8 cellular contexts compared by ENCODE assay signal in genomic region chr14:61321385-61322010, GRCh38. TPM values are rescaled to one million over a fixed set of nuclear protein-coding genes. Genes with fewer than 3 reads are reported as not detected.
A peak's percentile ranks its signal among the peaks of the same experiment; 100 is the strongest.
DNase-seq lines count a peak whose midpoint lies in the region; ATAC-seq and TF ChIP-seq lines count a peak whose summit lies in the region.

Gene PRKCH, plus strand, starts transcription at chr14:61321579. Its CDS starts 523 bp downstream, at chr14:61322102.

- no peak for DNase-seq in SK-N-MC (ENCODE audit: low read depth, low spot score)
- peak; percentile 94 for DNase-seq in activated naive CD4-positive, alpha-beta T cell treated with anti-CD3 and anti-CD28 coated beads, Interleukin-2, amount 10 ng/mL, durations not matched to agents 7 days and 5 days
- peak; percentile 50 for DNase-seq in glutamatergic neuron
- peak; percentile 87 to 88 for DNase-seq in trophoblast cell
- peak in 1 of 2 donors; percentile 47 for DNase-seq in tibial nerve (ENCODE audit: low spot score in 2 of 2)

- no peaks in the 10 kb centered on the region for H3K27me3 Mint-ChIP-seq in activated naive CD4-positive, alpha-beta T cell treated with anti-CD3 and anti-CD28 coated beads, Interleukin-2, amount 10 ng/mL, durations not matched to agents 7 days and 5 days
- H3K27me3 Mint-ChIP-seq in glutamatergic neuron (ENCODE audit: unreplicated experiment), result peaks cover 9% of the 10 kb centered on the region

- H3K9ac ChIP-seq in HUES48 (ENCODE audit: low read depth, low read length) (peak within 1 kb of the TSS; percentile 19; the same call in 1 of the 2 replicates), SK-N-MC (ENCODE audit: insufficient read length) (no peak within 1 kb of the TSS), trophoblast cell (ENCODE audit: low read length) (peak within 1 kb of the TSS; percentile 67)

- H4K91ac ChIP-seq in trophoblast cell (ENCODE audit: low read depth, low read length), result peak within 1 kb of the TSS; percentile 85

- H3K27me3 ChIP-seq in HUES48 (ENCODE audit: control insufficient read depth, insufficient read depth, low read length), result peaks cover 41% of the 10 kb centered on the region
- no peaks in the 10 kb centered on the region for H3K27me3 ChIP-seq in trophoblast cell (ENCODE audit: insufficient read depth, low read length)
- peaks cover 0 to 20% of the 10 kb centered on the region in 2 donors for H3K27me3 ChIP-seq in tibial nerve

- H3K4me3 ChIP-seq in HUES48 (ENCODE audit: low read depth, low read length) (peak within 1 kb of the TSS; percentile 72), SK-N-MC (peak within 1 kb of the TSS; percentile 78), trophoblast cell (ENCODE audit: low read depth, low read length) (peak within 1 kb of the TSS; percentile 80), tibial nerve (peak within 1 kb of the TSS; percentile 49 to 65 (median 60))

- peaks cover 2% of the 10 kb centered on the region for H3K9me3 Mint-ChIP-seq in activated naive CD4-positive, alpha-beta T cell treated with anti-CD3 and anti-CD28 coated beads, Interleukin-2, amount 10 ng/mL, durations not matched to agents 7 days and 5 days
- peaks cover 3% of the 10 kb centered on the region for H3K9me3 Mint-ChIP-seq in glutamatergic neuron (ENCODE audit: unreplicated experiment)

- H3K79me2 ChIP-seq in trophoblast cell (ENCODE audit: control insufficient read depth, insufficient read depth, low read length, poor library complexity), result peaks cover 21% of the 10 kb centered on the region

- peak within 1 kb of the TSS; percentile 61 for H2BK120ac ChIP-seq in trophoblast cell (ENCODE audit: insufficient read depth, low read length, poor library complexity)

- peaks cover 37% of the 10 kb centered on the region for H3K36me3 Mint-ChIP-seq in activated naive CD4-positive, alpha-beta T cell treated with anti-CD3 and anti-CD28 coated beads, Interleukin-2, amount 10 ng/mL, durations not matched to agents 7 days and 5 days
- H3K36me3 Mint-ChIP-seq in glutamatergic neuron (ENCODE audit: unreplicated experiment), result no peaks in the 10 kb centered on the region

- H3K36me3 ChIP-seq in HUES48 (ENCODE audit: control insufficient read depth, insufficient read depth, low read length) (no peaks in the 10 kb centered on the region), SK-N-MC (ENCODE audit: insufficient read depth, low read length) (no peaks in the 10 kb centered on the region), trophoblast cell (ENCODE audit: control insufficient read depth in 1 of 2, insufficient read depth in 2 of 2, low read length in 2 of 2) (no peaks in the 10 kb centered on the region), tibial nerve (no peaks in the 10 kb centered on the region)

- TF ChIP-seq EP300 in tibial nerve (IDR thresholded peaks at IDR 0.05), result no peak

- H3K4ac ChIP-seq in trophoblast cell (ENCODE audit: low read depth, low read length), result peak within 1 kb of the TSS; percentile 90

- H3K27ac ChIP-seq in 22Rv1 (peak within 1 kb of the TSS; percentile 33; the same call in 1 of the 2 replicates), HUES48 (ENCODE audit: low read depth, low read length) (no peak within 1 kb of the TSS), SK-N-MC (no peak within 1 kb of the TSS), trophoblast cell (ENCODE audit: low read depth, low read length) (peak within 1 kb of the TSS; percentile 73), tibial nerve (peak within 1 kb of the TSS; percentile 60 to 85 (median 72))

- peak within 1 kb of the TSS; percentile 84 for H2BK5ac ChIP-seq in trophoblast cell (ENCODE audit: low read depth, low read length, poor library complexity)

- TF ChIP-seq CTCF in 22Rv1 (IDR thresholded peaks at IDR 0.05) (peak; percentile 59), glutamatergic neuron (IDR thresholded peaks at IDR 0.05; ENCODE audit: partially characterized antibody, unreplicated experiment) (no peak), tibial nerve (IDR thresholded peaks at IDR 0.05) (peak in 1 of 5 experiments; percentile 8)

- peak within 1 kb of the TSS; percentile 98 for H2AK5ac ChIP-seq in trophoblast cell (ENCODE audit: low read length)

- peaks cover 9% of the 10 kb centered on the region for H3K4me1 ChIP-seq in HUES48 (ENCODE audit: control insufficient read depth, insufficient read depth, low read length)
- H3K4me1 ChIP-seq in trophoblast cell (ENCODE audit: control insufficient read depth in 1 of 2, insufficient read depth in 2 of 2, low read length in 2 of 2), result peaks cover 8 to 14% of the 10 kb centered on the region in 2 experiments
- H3K4me1 ChIP-seq in tibial nerve, result peaks cover 0 to 23% (median 3%) of the 10 kb centered on the region in 4 donors

- H3K4me2 ChIP-seq in trophoblast cell (ENCODE audit: low read length), result peak within 1 kb of the TSS; percentile 89

- TF ChIP-seq POLR2A in tibial nerve (IDR thresholded peaks at IDR 0.05), result peak in 1 of 2 donors; percentile 26

- CTCF ChIA-PET in activated naive CD4-positive, alpha-beta T cell treated with anti-CD3 and anti-CD28 coated beads, Interleukin-2, amount 10 ng/mL, durations not matched to agents 7 days and 5 days (lab: Charles Lee), result interaction anchor here (0.8 to 3.8 kb wide), 8 partner anchors 9 to 181 kb away, joined by 3 to 14 read pairs (median 4); no protein-coding TSS in a partner anchor

- H3K4me1 Mint-ChIP-seq in activated naive CD4-positive, alpha-beta T cell treated with anti-CD3 and anti-CD28 coated beads, Interleukin-2, amount 10 ng/mL, durations not matched to agents 7 days and 5 days, result peaks cover 27% of the 10 kb centered on the region
- H3K4me1 Mint-ChIP-seq in glutamatergic neuron (ENCODE audit: low read depth, unreplicated experiment), result peaks cover 2% of the 10 kb centered on the region

- peaks cover 24% of the 10 kb centered on the region for H3K79me1 ChIP-seq in trophoblast cell (ENCODE audit: low read length)

- peaks cover 7% of the 10 kb centered on the region; the same call in 1 of the 2 replicates for H3K9me3 ChIP-seq in HUES48 (ENCODE audit: control insufficient read depth, insufficient read depth, low read length)
- H3K9me3 ChIP-seq in SK-N-MC (ENCODE audit: low read depth, low read length), result no peaks in the 10 kb centered on the region
- H3K9me3 ChIP-seq in trophoblast cell (ENCODE audit: insufficient read depth, low read depth, low read length), result no peaks in the 10 kb centered on the region
- peaks cover 0 to 6% (median 0%) of the 10 kb centered on the region in 4 donors for H3K9me3 ChIP-seq in tibial nerve

- H4K12ac ChIP-seq in trophoblast cell (ENCODE audit: low read depth, low read length), result peak within 1 kb of the TSS; percentile 37

- peak; percentile 66 for ATAC-seq in GM18907 (IDR thresholded peaks at IDR 0.05; ENCODE audit: unreplicated experiment)

- H2BK12ac ChIP-seq in trophoblast cell (ENCODE audit: low read length), result peak within 1 kb of the TSS; percentile 73

- H3K4me3 Mint-ChIP-seq in activated naive CD4-positive, alpha-beta T cell treated with anti-CD3 and anti-CD28 coated beads, Interleukin-2, amount 10 ng/mL, durations not matched to agents 7 days and 5 days, result peak within 1 kb of the TSS; percentile 87
- H3K4me3 Mint-ChIP-seq in glutamatergic neuron (ENCODE audit: unreplicated experiment), result peak within 1 kb of the TSS; percentile 74

- peak within 1 kb of the TSS; percentile 83 for H4K8ac ChIP-seq in trophoblast cell (ENCODE audit: low read depth, low read length)

- WGBS in trophoblast cell (ENCODE audit: extremely low coverage, insufficient coverage, insufficient read length), result no CpG with 5 or more reads among the region's 66 CpGs
- 1% methylated on average over 38 to 64 of the region's 66 CpGs for WGBS in tibial nerve, 2 donors

- peak within 1 kb of the TSS; percentile 97 for H3K14ac ChIP-seq in trophoblast cell (ENCODE audit: low read length)

- H3K23ac ChIP-seq in trophoblast cell (ENCODE audit: low read length), result no peak within 1 kb of the TSS

- peak within 1 kb of the TSS; percentile 92 for H3K18ac ChIP-seq in trophoblast cell (ENCODE audit: low read length)

- H2AFZ ChIP-seq in trophoblast cell (ENCODE audit: insufficient read depth, low read length, poor library complexity), result peak within 1 kb of the TSS; percentile 72

- peak within 1 kb of the TSS; percentile 89 for H3K27ac Mint-ChIP-seq in activated naive CD4-positive, alpha-beta T cell treated with anti-CD3 and anti-CD28 coated beads, Interleukin-2, amount 10 ng/mL, durations not matched to agents 7 days and 5 days
- H3K27ac Mint-ChIP-seq in glutamatergic neuron (ENCODE audit: unreplicated experiment), result no peak within 1 kb of the TSS

RNA-seq across cellular contexts. Expression of gene PRKCH, which starts in this region (rescaled TPM):
- total RNA-seq in glutamatergic neuron (ENCODE audit: unreplicated experiment) (0.54 TPM), tibial nerve (10 to 100 TPM; 26.4 to 33.9 (median 29.2) TPM)
- polyA plus RNA-seq in trophoblast cell (2013), result 145 and 158 TPM in 2 replicates

Comparison
In these comparisons a context has a peak if more than half of its experiments do, and no peak if none do; other contexts are left out.
1. RNA of gene PRKCH (total RNA-seq): 26.4 to 33.9 TPM in tibial nerve; 0.54 TPM in glutamatergic neuron (single experiment); every median in the first group is over 10 times any median in the second.
2. Peak in DNase-seq in glutamatergic neuron; RNA of the gene not detected or under 1 TPM.
3. H3K27ac ChIP-seq: peak in 22Rv1 (single experiment), trophoblast cell (single experiment) and tibial nerve (4 of 4); none in HUES48 (single experiment) and SK-N-MC (single experiment).
4. Peak in every context shown above with its lines, with median percentiles within 50 percentile points of each other: H3K4me3 ChIP-seq.